7 cellular contexts compared by ENCODE assay signal in genomic region chr11:14892577-14892976, GRCh38. TPM values are rescaled to one million over a fixed set of nuclear protein-coding genes. Genes with fewer than 3 reads are reported as not detected.
DNase-seq lines count a peak whose midpoint lies in the region; ATAC-seq and TF ChIP-seq lines count a peak whose summit lies in the region.

No MANE protein-coding gene starts in this region.

- peaks cover 22% of the 10 kb centered on the region for H3K36me3 Mint-ChIP-seq in activated CD8-positive, alpha-beta T cell treated with anti-CD3 and anti-CD28 coated beads, Interleukin-2, amount 10 ng/mL, durations not matched to agents 7 days and 5 days (ENCODE audit: low read depth)
- H3K36me3 Mint-ChIP-seq in stimulated activated effector memory CD8-positive, alpha-beta T cell treated with anti-CD3 and anti-CD28 coated beads, Interleukin-12 subunit alpha, Interleukin-12 subunit beta, amount 100 ng/mL, for 72 hours = peaks cover 13% of the 10 kb centered on the region

- H3K27ac Mint-ChIP-seq in activated CD8-positive, alpha-beta T cell treated with anti-CD3 and anti-CD28 coated beads, Interleukin-2, amount 10 ng/mL, durations not matched to agents 7 days and 5 days = peak overlapping the region; percentile 86
- peak overlapping the region; percentile 99 for H3K27ac Mint-ChIP-seq in stimulated activated effector memory CD8-positive, alpha-beta T cell treated with anti-CD3 and anti-CD28 coated beads, Interleukin-12 subunit alpha, Interleukin-12 subunit beta, amount 100 ng/mL, for 72 hours

- ATAC-seq in activated CD8-positive, alpha-beta T cell treated with anti-CD3 and anti-CD28 coated beads, Interleukin-2, amount 10 ng/mL, durations not matched to agents 7 days and 5 days = no peak
- no peak for ATAC-seq in stimulated activated effector memory CD8-positive, alpha-beta T cell treated with anti-CD3 and anti-CD28 coated beads, Interleukin-12 subunit alpha, Interleukin-12 subunit beta, amount 100 ng/mL, for 72 hours

- TF ChIP-seq CTCF in HFF-Myc (IDR thresholded peaks at IDR 0.05; ENCODE audit: low read depth, low read length, missing control alignments) (no peak), GM20000 (IDR thresholded peaks at IDR 0.05; ENCODE audit: extremely low read depth, missing control alignments) (no peak)

- DNase-seq in HFF-Myc (ENCODE audit: extremely low read depth, low read depth) (no peak), NCI-H1436 treated with DMSO at 0.1 percent for 48 hours (lab: John Stamatoyannopoulos, UW) (no peak), GM20000 (ENCODE audit: low spot score) (no peak), HuH-7 (ENCODE audit: low spot score) (no peak)
- DNase-seq in activated CD8-positive, alpha-beta T cell treated with anti-CD3 and anti-CD28 coated beads, Interleukin-2, amount 10 ng/mL, durations not matched to agents 7 days and 5 days = no peak
- no peak for DNase-seq in stimulated activated effector memory CD8-positive, alpha-beta T cell treated with anti-CD3 and anti-CD28 coated beads, Interleukin-12 subunit alpha, Interleukin-12 subunit beta, amount 100 ng/mL, for 72 hours (ENCODE audit: low spot score in 2 of 2)

- no peaks in the 10 kb centered on the region for H3K9me3 ChIP-seq in iPS-15b (ENCODE audit: control insufficient read depth, insufficient read depth, low read length)

- H3K4me1 ChIP-seq in iPS-15b (ENCODE audit: control insufficient read depth, insufficient read depth, low read length) = no peaks in the 10 kb centered on the region

- no peaks in the 10 kb centered on the region for H3K27me3 Mint-ChIP-seq in activated CD8-positive, alpha-beta T cell treated with anti-CD3 and anti-CD28 coated beads, Interleukin-2, amount 10 ng/mL, durations not matched to agents 7 days and 5 days (ENCODE audit: low read depth)

- H3K36me3 ChIP-seq in iPS-15b (ENCODE audit: control insufficient read depth, insufficient read depth, low read length) = no peaks in the 10 kb centered on the region

- CTCF ChIA-PET in activated CD8-positive, alpha-beta T cell treated with anti-CD3 and anti-CD28 coated beads, Interleukin-2, amount 10 ng/mL, durations not matched to agents 7 days and 5 days (lab: Charles Lee) = interaction anchor here (0.7 to 8.0 kb wide), 9 partner anchors 10 to 605 kb away, joined by 3 to 111 read pairs (median 6); partner anchors contain the start of gene PSMA1

- POLR2A ChIA-PET in activated CD8-positive, alpha-beta T cell treated with anti-CD3 and anti-CD28 coated beads, Interleukin-2, amount 10 ng/mL, durations not matched to agents 7 days and 5 days (lab: Charles Lee) = interaction anchor here (1.6 to 2.6 kb wide), 5 partner anchors 8 to 372 kb away, joined by 5 to 20 read pairs (median 10); partner anchors contain the start of genes PDE3B and PSMA1

- peaks cover 26% of the 10 kb centered on the region for H3K27me3 ChIP-seq in iPS-15b (ENCODE audit: control insufficient read depth, insufficient read depth, low read length)

- peak overlapping the region; percentile 82 for H3K4me3 Mint-ChIP-seq in activated CD8-positive, alpha-beta T cell treated with anti-CD3 and anti-CD28 coated beads, Interleukin-2, amount 10 ng/mL, durations not matched to agents 7 days and 5 days
- H3K4me3 Mint-ChIP-seq in stimulated activated effector memory CD8-positive, alpha-beta T cell treated with anti-CD3 and anti-CD28 coated beads, Interleukin-12 subunit alpha, Interleukin-12 subunit beta, amount 100 ng/mL, for 72 hours = peak overlapping the region; percentile 93

- no peak overlapping the region for H3K9ac ChIP-seq in iPS-15b (ENCODE audit: low read depth, low read length)

- H3K9me3 Mint-ChIP-seq in activated CD8-positive, alpha-beta T cell treated with anti-CD3 and anti-CD28 coated beads, Interleukin-2, amount 10 ng/mL, durations not matched to agents 7 days and 5 days (ENCODE audit: insufficient read depth) = no peaks in the 10 kb centered on the region
- H3K9me3 Mint-ChIP-seq in stimulated activated effector memory CD8-positive, alpha-beta T cell treated with anti-CD3 and anti-CD28 coated beads, Interleukin-12 subunit alpha, Interleukin-12 subunit beta, amount 100 ng/mL, for 72 hours = no peaks in the 10 kb centered on the region

- H3K4me1 Mint-ChIP-seq in activated CD8-positive, alpha-beta T cell treated with anti-CD3 and anti-CD28 coated beads, Interleukin-2, amount 10 ng/mL, durations not matched to agents 7 days and 5 days (ENCODE audit: low read depth) = peaks cover 53% of the 10 kb centered on the region
- H3K4me1 Mint-ChIP-seq in stimulated activated effector memory CD8-positive, alpha-beta T cell treated with anti-CD3 and anti-CD28 coated beads, Interleukin-12 subunit alpha, Interleukin-12 subunit beta, amount 100 ng/mL, for 72 hours = peaks cover 46% of the 10 kb centered on the region

- H3K4me3 ChIP-seq in HFF-Myc (replicated peaks; ENCODE audit: low read depth, low read length) (peak overlapping the region; percentile 62), iPS-15b (ENCODE audit: low read depth, low read length) (peak overlapping the region; percentile 80)

RNA-seq across cellular contexts. Expression of gene CYP2R1, which starts 0.5 kb away (rescaled TPM):
- 10 to 100 TPM; 14.4 to 18.8 TPM for total RNA-seq in activated CD8-positive, alpha-beta T cell treated with anti-CD3 and anti-CD28 coated beads, Interleukin-2, amount 10 ng/mL, durations not matched to agents 7 days and 5 days
